In the genomic region with DNA sequence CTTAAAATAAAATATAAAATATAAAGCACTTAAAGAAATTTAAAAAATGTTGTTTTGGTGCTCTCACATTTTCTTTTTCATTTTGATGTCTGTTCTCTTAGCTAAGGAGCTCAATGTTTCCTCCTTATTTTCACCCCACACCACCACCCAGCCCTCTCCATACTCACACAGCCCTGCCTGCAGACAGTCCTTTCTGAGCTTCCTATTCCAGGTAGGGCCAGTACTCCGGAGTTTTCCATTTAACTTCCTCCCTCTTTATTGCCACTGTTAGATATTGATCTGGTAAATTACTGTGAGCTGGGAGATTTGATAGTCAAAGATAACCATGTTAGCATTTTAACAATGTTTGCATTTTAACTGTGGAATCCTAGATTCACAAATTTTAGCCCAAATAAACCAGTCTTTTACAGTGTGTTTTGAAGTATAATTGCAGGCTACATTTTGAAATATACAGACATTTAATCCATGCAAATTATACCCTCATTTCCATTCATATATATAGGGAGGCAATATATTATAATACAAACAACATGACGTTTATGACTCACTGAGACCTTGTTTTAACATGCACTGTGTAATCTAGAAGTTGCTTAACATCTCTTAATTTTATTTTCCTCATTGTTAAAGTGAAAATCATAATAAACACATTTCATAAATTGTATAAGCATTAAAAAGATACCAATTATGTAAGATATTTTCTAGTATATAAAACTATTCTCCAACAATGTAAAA, we compare ENCODE assay signal across 18 cellular contexts.
"Had no signal": no experiment of that assay in that cellular context is flagged by ENCODE, and none has a peak within 500 bp of the region (broad histone marks: within the 10 kb centered on the region; RNA-seq: fewer than 3 reads in every experiment).

No MANE protein-coding gene starts in this region.

- H3K4me3 ChIP-seq: body of pancreas, gastrocnemius medialis, heart left ventricle, lung, thoracic aorta, upper lobe of right lung had no signal

- H3K4me1 ChIP-seq: body of pancreas, gastrocnemius medialis, heart left ventricle, parathyroid adenoma, upper lobe of right lung had no signal

- H3K27ac ChIP-seq: body of pancreas, gastrocnemius medialis, heart left ventricle, parathyroid adenoma, thoracic aorta, upper lobe of right lung had no signal

- H3K9me3 ChIP-seq: body of pancreas, gastrocnemius medialis, heart left ventricle, thoracic aorta, upper lobe of right lung had no signal

- DNase-seq: activated CD4-positive, alpha-beta T cell treated with anti-CD3 and anti-CD28 coated beads for 48 hours; activated CD8-positive, alpha-beta memory T cell treated with anti-CD3 and anti-CD28 coated beads, Interleukin-2, amount 50 U/mL, for 4 hours; activated CD8-positive, alpha-beta T cell treated with anti-CD3 and anti-CD28 coated beads, Interleukin-2, amount 10 ng/mL, durations not matched to agents 7 days and 5 days; activated gamma-delta T cell treated with Interleukin-2 at 50 U/mL for 16 hours; amygdala; body of pancreas; cortex of kidney; effector CD4-positive, alpha-beta T cell; gastrocnemius medialis; heart left ventricle; immature natural killer cell; left cardiac atrium; naive thymus-derived CD4-positive, alpha-beta T cell; stimulated activated CD4-positive, alpha-beta T cell treated with anti-CD3 and anti-CD28 coated beads, Interleukin-1b, Interleukin-23, amount 100 ng/mL, for 48 hours; upper lobe of right lung had no signal

- H2AFZ ChIP-seq: parathyroid adenoma had no signal

- H3K79me2 ChIP-seq: parathyroid adenoma had no signal

- H3K27me3 ChIP-seq: body of pancreas, gastrocnemius medialis, heart left ventricle, upper lobe of right lung had no signal

- ATAC-seq: activated CD8-positive, alpha-beta T cell treated with anti-CD3 and anti-CD28 coated beads, Interleukin-2, amount 10 ng/mL, durations not matched to agents 7 days and 5 days; body of pancreas; gastrocnemius medialis; heart left ventricle; left cardiac atrium; naive thymus-derived CD4-positive, alpha-beta T cell; upper lobe of right lung had no signal

- H3K36me3 ChIP-seq: gastrocnemius medialis, heart left ventricle, thoracic aorta, upper lobe of right lung had no signal

- H3K9ac ChIP-seq: parathyroid adenoma had no signal
